27 cellular contexts compared by ENCODE assay signal in genomic region chrX:50157545-50158125, GRCh38. TPM values are rescaled to one million over a fixed set of nuclear protein-coding genes. Genes with fewer than 3 reads are reported as not detected.
DNase-seq lines count a peak whose midpoint lies in the region; ATAC-seq, FAIRE-seq and TF ChIP-seq lines count a peak whose summit lies in the region.
"Had no signal": no experiment of that assay in that cellular context is flagged by ENCODE, and none has a peak within 500 bp of the region (broad histone marks: within the 10 kb centered on the region; RNA-seq: fewer than 3 reads in every experiment).

No MANE protein-coding gene starts in this region.

- H3K36me3 ChIP-seq in K562 (ENCODE audit: control insufficient read depth, insufficient read depth, low read length) (no peaks in the 10 kb centered on the region), hepatocyte (replicated peaks; ENCODE audit: insufficient read depth, low read depth) (no peaks in the 10 kb centered on the region)

- H3K79me2 ChIP-seq in K562 (ENCODE audit: control insufficient read depth, insufficient read depth, low read length) (no peaks in the 10 kb centered on the region), hepatocyte (no peaks in the 10 kb centered on the region)

- FAIRE-seq in K562 (lab: Jason Lieb, UNC) (no peak), D721Med (lab: Jason Lieb, UNC) (no peak), GM12891 (lab: Jason Lieb, UNC) (no peak)
- FAIRE-seq: GM12892, keratinocyte, TTC549 had no signal

- H3K4me1 Mint-ChIP-seq in activated T-helper 1 cell treated with anti-CD3 and anti-CD28 coated beads, Interleukin-12 subunit alpha, Interleukin-12 subunit beta, Interleukin-2, Interleukin-4 antibody, amounts not matched to agents 30 ng/mL and 10 ng/mL and 1 ng/mL, durations not matched to agents 14 hours and 24 hours and 36 hours (ENCODE audit: low read depth): no peaks in the 10 kb centered on the region
- H3K4me1 Mint-ChIP-seq: activated CD4-positive, alpha-beta T cell treated with anti-CD3 and anti-CD28 coated beads for 36 hours had no signal

- no peak overlapping the region for H3K4me3 Mint-ChIP-seq in activated T-helper 1 cell treated with anti-CD3 and anti-CD28 coated beads, Interleukin-12 subunit alpha, Interleukin-12 subunit beta, Interleukin-2, Interleukin-4 antibody, amounts not matched to agents 30 ng/mL and 10 ng/mL and 1 ng/mL, durations not matched to agents 14 hours and 24 hours and 36 hours
- H3K4me3 Mint-ChIP-seq: activated CD4-positive, alpha-beta T cell treated with anti-CD3 and anti-CD28 coated beads for 36 hours; effector memory CD8-positive, alpha-beta T cell; nephron; stimulated activated naive CD8-positive, alpha-beta T cell treated with anti-CD3 and anti-CD28 coated beads, Interleukin-15, Interleukin-2, amounts not matched to agents 100 ng/mL and 50 ng/mL, for 24 hours; type B pancreatic cell had no signal

- H3K4me2 ChIP-seq in K562 (ENCODE audit: insufficient read depth, low read length) (no peak overlapping the region), hepatocyte (no peak overlapping the region)

- no peak for ATAC-seq in left ventricle myocardium superior
- ATAC-seq in Right ventricle myocardium inferior: no peak
- no peak for ATAC-seq in K562
- ATAC-seq: activated CD4-positive, alpha-beta T cell treated with anti-CD3 and anti-CD28 coated beads for 36 hours; effector memory CD8-positive, alpha-beta T cell; HCT116 had no signal

- H3K27me3 Mint-ChIP-seq in activated T-helper 1 cell treated with anti-CD3 and anti-CD28 coated beads, Interleukin-12 subunit alpha, Interleukin-12 subunit beta, Interleukin-2, Interleukin-4 antibody, amounts not matched to agents 30 ng/mL and 10 ng/mL and 1 ng/mL, durations not matched to agents 14 hours and 24 hours and 36 hours (ENCODE audit: insufficient read depth): no peaks in the 10 kb centered on the region
- H3K27me3 Mint-ChIP-seq: activated CD4-positive, alpha-beta T cell treated with anti-CD3 and anti-CD28 coated beads for 36 hours; effector memory CD8-positive, alpha-beta T cell; stimulated activated naive CD8-positive, alpha-beta T cell treated with anti-CD3 and anti-CD28 coated beads, Interleukin-15, Interleukin-2, amounts not matched to agents 100 ng/mL and 50 ng/mL, for 24 hours; type B pancreatic cell had no signal

- no peak for TF ChIP-seq CTCF in K562 (IDR thresholded peaks at IDR 0.05 in 2 of 3, conservative IDR thresholded peaks at IDR 0.05 in 1 of 3; ENCODE audit: insufficient read depth in 2 of 3, low read depth in 1 of 3, low read length in 3 of 3)
- TF ChIP-seq CTCF in hepatocyte (IDR thresholded peaks at IDR 0.05; ENCODE audit: poor library complexity): no peak
- no peak for TF ChIP-seq CTCF in D721Med (IDR thresholded peaks at IDR 0.05; ENCODE audit: insufficient read depth, missing control alignments)

- no TSS peak for BruUV-seq in K562 (replicated peaks; lab: Mats Ljungman, UMichigan)

- in situ Hi-C loops in K562 (cut with MboI): no loop called here

- H3K9me3 Mint-ChIP-seq in activated T-helper 1 cell treated with anti-CD3 and anti-CD28 coated beads, Interleukin-12 subunit alpha, Interleukin-12 subunit beta, Interleukin-2, Interleukin-4 antibody, amounts not matched to agents 30 ng/mL and 10 ng/mL and 1 ng/mL, durations not matched to agents 14 hours and 24 hours and 36 hours: no peaks in the 10 kb centered on the region
- H3K9me3 Mint-ChIP-seq: effector memory CD8-positive, alpha-beta T cell; stimulated activated naive CD8-positive, alpha-beta T cell treated with anti-CD3 and anti-CD28 coated beads, Interleukin-15, Interleukin-2, amounts not matched to agents 100 ng/mL and 50 ng/mL, for 24 hours had no signal

- intact Hi-C loops in left ventricle myocardium superior (cut with micrococcal nuclease): no loop called here
- intact Hi-C loops in Right ventricle myocardium inferior (cut with DNase I): no loop called here
- intact Hi-C loops in K562 (cut with micrococcal nuclease): no loop called here
- intact Hi-C loops in activated T-helper 1 cell treated with anti-CD3 and anti-CD28 coated beads, Interleukin-12 subunit alpha, Interleukin-12 subunit beta, Interleukin-2, Interleukin-4 antibody, amounts not matched to agents 30 ng/mL and 10 ng/mL and 1 ng/mL, durations not matched to agents 14 hours and 24 hours and 36 hours (cut with micrococcal nuclease): no loop called here

- TF ChIP-seq EP300 in K562 (IDR thresholded peaks at IDR 0.05; ENCODE audit: low read length): no peak

- H3K27me3 ChIP-seq in K562 (ENCODE audit: control insufficient read depth in 2 of 2, insufficient read depth in 2 of 2, low read length in 2 of 2): no peaks in the 10 kb centered on the region
- H3K27me3 ChIP-seq in hepatocyte: no peaks in the 10 kb centered on the region

- H3K4me3 ChIP-seq in K562 (no peak overlapping the region), hepatocyte (no peak overlapping the region)

- H3K27ac ChIP-seq in K562 (ENCODE audit: extremely low read depth, low read depth, low read length): no peak overlapping the region
- H3K27ac ChIP-seq in hepatocyte: peak overlapping the region; percentile 71

- no peak overlapping the region for H3K27ac Mint-ChIP-seq in activated T-helper 1 cell treated with anti-CD3 and anti-CD28 coated beads, Interleukin-12 subunit alpha, Interleukin-12 subunit beta, Interleukin-2, Interleukin-4 antibody, amounts not matched to agents 30 ng/mL and 10 ng/mL and 1 ng/mL, durations not matched to agents 14 hours and 24 hours and 36 hours
- H3K27ac Mint-ChIP-seq: activated CD4-positive, alpha-beta T cell treated with anti-CD3 and anti-CD28 coated beads for 36 hours; effector memory CD8-positive, alpha-beta T cell; stimulated activated naive CD8-positive, alpha-beta T cell treated with anti-CD3 and anti-CD28 coated beads, Interleukin-15, Interleukin-2, amounts not matched to agents 100 ng/mL and 50 ng/mL, for 24 hours had no signal

- peaks cover 0 to 3% of the 10 kb centered on the region in 2 experiments; a peak in 2 of 5 replicates for H3K4me1 ChIP-seq in K562 (replicated peaks in 1 of 2; ENCODE audit: control insufficient read depth in 2 of 2, insufficient read depth in 2 of 2, low read length in 2 of 2)
- peaks cover 12% of the 10 kb centered on the region for H3K4me1 ChIP-seq in hepatocyte (ENCODE audit: insufficient read depth)

- 5% methylated on average over 4 of the region's 4 CpGs for WGBS in K562 (ENCODE audit: insufficient coverage, low coverage, missing lambda C conversion rate)
- WGBS in hepatocyte (ENCODE audit: low lambda C conversion rate, missing lambda C conversion rate): 48% methylated on average over 4 of the region's 4 CpGs

- no peaks in the 10 kb centered on the region for H3K9me1 ChIP-seq in K562 (ENCODE audit: control insufficient read depth, insufficient read depth, low read length)

- TF ChIP-seq RAD21 in K562 (CRISPR knock-in tag; conservative IDR thresholded peaks at IDR 0.05 in 1 of 2, IDR thresholded peaks at IDR 0.05 in 1 of 2): no peak

- POLR2A ChIA-PET in K562 (lab: Yijun Ruan, JAX): interaction anchor here (0.6 to 0.9 kb wide), 2 partner anchors 14 to 26 kb away, joined by 3 to 4 read pairs; no protein-coding TSS in a partner anchor

- TF ChIP-seq POLR2A in K562 (conservative IDR thresholded peaks at IDR 0.05) (no peak), GM12891 (IDR thresholded peaks at IDR 0.05; ENCODE audit: low read depth, low read length) (no peak)

- no peak overlapping the region for H2AFZ ChIP-seq in K562 (ENCODE audit: low read depth, low read length)
- H2AFZ ChIP-seq in hepatocyte: no peak overlapping the region

- H3K9me3 ChIP-seq in K562 (replicated peaks; ENCODE audit: control insufficient read depth, insufficient read depth, low read depth, low read length) (no peaks in the 10 kb centered on the region), hepatocyte (ENCODE audit: low read depth) (no peaks in the 10 kb centered on the region)

- H3K36me3 Mint-ChIP-seq in activated T-helper 1 cell treated with anti-CD3 and anti-CD28 coated beads, Interleukin-12 subunit alpha, Interleukin-12 subunit beta, Interleukin-2, Interleukin-4 antibody, amounts not matched to agents 30 ng/mL and 10 ng/mL and 1 ng/mL, durations not matched to agents 14 hours and 24 hours and 36 hours (ENCODE audit: low read depth): no peaks in the 10 kb centered on the region
- H3K36me3 Mint-ChIP-seq: type B pancreatic cell had no signal

- CTCF ChIA-PET in K562 (lab: Yijun Ruan, JAX; ENCODE audit: low intra/inter-chr PET ratio): no interaction called here

- DNase-seq in left ventricle myocardium superior: peak; percentile 22
- DNase-seq in Right ventricle myocardium inferior (ENCODE audit: missing footprints): no peak
- DNase-seq in K562 (ENCODE audit: extremely low read depth in 1 of 4, low spot score in 3 of 4): no peak
- DNase-seq in hepatocyte (ENCODE audit: low spot score): no peak
- no peak for DNase-seq in activated T-helper 1 cell treated with anti-CD3 and anti-CD28 coated beads, Interleukin-12 subunit alpha, Interleukin-12 subunit beta, Interleukin-2, Interleukin-4 antibody, amounts not matched to agents 30 ng/mL and 10 ng/mL and 1 ng/mL, durations not matched to agents 14 hours and 24 hours and 36 hours (ENCODE audit: low spot score)
- DNase-seq in medulla oblongata (ENCODE audit: extremely low spot score): no peak
- DNase-seq in D721Med (ENCODE audit: insufficient read length, low spot score): no peak
- DNase-seq in GM12891 (ENCODE audit: insufficient read length, low spot score): no peak
- DNase-seq: activated CD4-positive, alpha-beta T cell treated with anti-CD3 and anti-CD28 coated beads for 36 hours; activated CD8-positive, alpha-beta memory T cell treated with anti-CD3 and anti-CD28 coated beads, Interleukin-2, amount 50 U/mL, for 4 hours; C1 segment of cervical spinal cord; effector memory CD8-positive, alpha-beta T cell; NCI-H187; NCI-H446 treated with DMSO at 0.1 percent for 48 hours; NK-92 treated with Interleukin-12 subunit alpha and Interleukin-12 subunit beta, amount 100 ng/mL, for 24 hours; stimulated activated CD4-positive, alpha-beta T cell treated with anti-CD3 and anti-CD28 coated beads, Interleukin-2, amount 100 ng/mL, for 48 hours had no signal

- H4K20me1 ChIP-seq in K562 (replicated peaks; ENCODE audit: control insufficient read depth, insufficient read depth, low read length): no peaks in the 10 kb centered on the region
- H4K20me1 ChIP-seq in hepatocyte (ENCODE audit: insufficient read depth, poor library complexity, severe bottlenecking): no peaks in the 10 kb centered on the region

- H3K9me2 ChIP-seq in hepatocyte (replicated peaks; ENCODE audit: insufficient read depth): no peaks in the 10 kb centered on the region

- H3K9ac ChIP-seq in K562 (ENCODE audit: insufficient read depth in 1 of 2, low read depth in 2 of 2, low read length in 2 of 2): no peak overlapping the region

RNA-seq across cellular contexts. Expression of gene AKAP4, which starts 43.2 kb away (rescaled TPM):
- total RNA-seq in left ventricle myocardium superior: not detected
- total RNA-seq in Right ventricle myocardium inferior: not detected
- not detected in 2 replicates for total RNA-seq in K562 (2011; cell fraction: chromatin; rRNA removed; ENCODE audit: low replicate concordance)
- not detected in 2 replicates for total RNA-seq in K562 (2011; cell fraction: nucleolus; rRNA removed)
- total RNA-seq in K562 (2011; cell fraction: nucleoplasm; rRNA removed): not detected in 2 replicates
- 0.09 and 0.16 TPM in 2 replicates for total RNA-seq in K562 (2014; rRNA removed)
- total RNA-seq in K562 (2014; rRNA removed; fragmentation: Illumina TruSeq; extraction: Trizol): 0.16 and 0.18 TPM in 2 replicates
- 0.04 and 0.07 TPM in 2 replicates for total RNA-seq in K562 (2015; rRNA removed; fragmentation: Illumina TruSeq; extraction: Trizol)
- total RNA-seq in K562 (2021): 0.11 and 0.16 TPM in 2 replicates
- polyA plus RNA-seq in K562 (2011; rRNA removed): 0.04 and 0.11 TPM in 2 replicates
- polyA plus RNA-seq in K562 (2011; cell fraction: cytosol; rRNA removed): 0.01 TPM in 1 of 2 replicates, not detected in the other
- polyA plus RNA-seq in K562 (2011; cell fraction: nucleus; rRNA removed): not detected in 2 replicates
- 0.18 TPM in 2 replicates for polyA plus RNA-seq in K562 (2012)
- 0.10 and 0.36 TPM in 2 replicates for polyA plus RNA-seq in K562 (2014; fragmentation: Illumina TruSeq; extraction: Trizol)
- polyA plus RNA-seq in K562 (2014; fragmentation: Nextera tagmentation; extraction: Ambion mirVana): under 1 TPM; 0.13 to 0.18 TPM
- polyA plus RNA-seq in K562 (2014; rRNA removed): 0.05 TPM in 1 of 2 replicates, not detected in the other
- 0.07 TPM in 1 of 2 replicates, not detected in the other for polyA minus RNA-seq in K562 (2011; rRNA and poly(A)+ RNA removed)
- polyA minus RNA-seq in K562 (2011; cell fraction: cytosol; rRNA and poly(A)+ RNA removed): not detected in 2 replicates
- polyA minus RNA-seq in K562 (2011; cell fraction: nucleus; rRNA and poly(A)+ RNA removed): not detected in 2 replicates
- 0.23 TPM in 1 of 2 replicates, not detected in the other for total RNA-seq in hepatocyte
- polyA plus RNA-seq in hepatocyte: not detected in 2 replicates
- not detected in 2 replicates for total RNA-seq in activated T-helper 1 cell treated with anti-CD3 and anti-CD28 coated beads, Interleukin-12 subunit alpha, Interleukin-12 subunit beta, Interleukin-2, Interleukin-4 antibody, amounts not matched to agents 30 ng/mL and 10 ng/mL and 1 ng/mL, durations not matched to agents 14 hours and 24 hours and 36 hours
- not detected for polyA plus RNA-seq in GM12891 (2012; ENCODE audit: low read depth, missing spikeins)
- total RNA-seq: activated CD4-positive, alpha-beta T cell treated with anti-CD3 and anti-CD28 coated beads for 36 hours; cerebellum; fibroblast of lung; mesenteric fat pad; posterior vena cava had no signal
- polyA plus RNA-seq: fibroblast of lung, keratinocyte had no signal

RNA-seq across cellular contexts. Expression of gene CCNB3, which starts 46.9 kb away (rescaled TPM):
- total RNA-seq in left ventricle myocardium superior (0.17 TPM), Right ventricle myocardium inferior (0.41 TPM), K562 (2014; rRNA removed) (0.09 and 0.12 TPM in 2 replicates), K562 (2014; rRNA removed; fragmentation: Illumina TruSeq; extraction: Trizol) (0.03 TPM in 1 of 2 replicates, not detected in the other), K562 (2015; rRNA removed; fragmentation: Illumina TruSeq; extraction: Trizol) (0.11 TPM in 1 of 2 replicates, not detected in the other), K562 (2021) (not detected in 2 replicates), hepatocyte (0.12 and 0.13 TPM in 2 replicates)
- 0.18 TPM in 1 of 2 replicates, not detected in the other for total RNA-seq in K562 (2011; cell fraction: chromatin; rRNA removed; ENCODE audit: low replicate concordance)
- total RNA-seq in K562 (2011; cell fraction: nucleolus; rRNA removed): not detected in 2 replicates
- total RNA-seq in K562 (2011; cell fraction: nucleoplasm; rRNA removed): not detected in 2 replicates
- polyA plus RNA-seq in K562 (2011; rRNA removed) (0.14 and 0.25 TPM in 2 replicates), K562 (2014; fragmentation: Illumina TruSeq; extraction: Trizol) (0.04 and 0.06 TPM in 2 replicates), K562 (2014; fragmentation: Nextera tagmentation; extraction: Ambion mirVana) (under 1 TPM in 1 of 2 experiments, not detected in 1; 0.06 TPM), K562 (2014; rRNA removed) (0.05 TPM in 1 of 2 replicates, not detected in the other), hepatocyte (0.23 and 0.41 TPM in 2 replicates)
- polyA plus RNA-seq in K562 (2011; cell fraction: cytosol; rRNA removed): 0.13 TPM in 1 of 2 replicates, not detected in the other
- 0.10 and 0.13 TPM in 2 replicates for polyA plus RNA-seq in K562 (2011; cell fraction: nucleus; rRNA removed)
- polyA plus RNA-seq in K562 (2012): 0.14 and 0.36 TPM in 2 replicates
- 0.07 and 0.18 TPM in 2 replicates for polyA minus RNA-seq in K562 (2011; rRNA and poly(A)+ RNA removed)
- polyA minus RNA-seq in K562 (2011; cell fraction: cytosol; rRNA and poly(A)+ RNA removed): not detected in 2 replicates
- 0.11 TPM in 1 of 2 replicates, not detected in the other for polyA minus RNA-seq in K562 (2011; cell fraction: nucleus; rRNA and poly(A)+ RNA removed)
- 0.64 and 0.80 TPM in 2 replicates for total RNA-seq in activated T-helper 1 cell treated with anti-CD3 and anti-CD28 coated beads, Interleukin-12 subunit alpha, Interleukin-12 subunit beta, Interleukin-2, Interleukin-4 antibody, amounts not matched to agents 30 ng/mL and 10 ng/mL and 1 ng/mL, durations not matched to agents 14 hours and 24 hours and 36 hours
- polyA plus RNA-seq in GM12891 (2012; ENCODE audit: low read depth, missing spikeins): 0.27 TPM
